ENCODE assay signal across 8 cellular contexts in genomic region chr1:172443666-172444453, GRCh38. TPM values are rescaled to one million over a fixed set of nuclear protein-coding genes. Genes with fewer than 3 reads are reported as not detected.
DNase-seq lines count a peak whose midpoint lies in the region; ATAC-seq, FAIRE-seq and TF ChIP-seq lines count a peak whose summit lies in the region.

PIGC (minus strand) TSS chr1:172444069; CDS start chr1:172442622, 1,447 bp downstream.

- H3K9me3 ChIP-seq in right atrium auricular region (no peaks in the 10 kb centered on the region), psoas muscle (no peaks in the 10 kb centered on the region)

- H3K4me3 ChIP-seq in right atrium auricular region (peak within 1 kb of the TSS; percentile 75 to 98), psoas muscle (peak within 1 kb of the TSS; percentile 99)

- H3K36me3 ChIP-seq in right atrium auricular region, result no peaks in the 10 kb centered on the region
- peaks cover 0 to 16% of the 10 kb centered on the region in 2 donors for H3K36me3 ChIP-seq in psoas muscle (ENCODE audit: insufficient read depth in 1 of 2, low read depth in 1 of 2)

- H3K27ac ChIP-seq in right atrium auricular region, result peak within 1 kb of the TSS; percentile 76 to 84
- peak within 1 kb of the TSS; percentile 81 for H3K27ac ChIP-seq in psoas muscle

- ATAC-seq in HG02870 (IDR thresholded peaks at IDR 0.05; ENCODE audit: unreplicated experiment) (peak; percentile 99), psoas muscle (peak; percentile 93 to 99 (median 96))

- peak; percentile 79 for FAIRE-seq in urothelium cell line (lab: Jason Lieb, UNC)

- TF ChIP-seq CTCF in GM13976 (IDR thresholded peaks at IDR 0.05; ENCODE audit: borderline replicate concordance, control extremely low read depth, extremely low read depth, insufficient read depth, missing control alignments) (peak; percentile 98), right atrium auricular region (IDR thresholded peaks at IDR 0.05) (peak; percentile 76 to 94), psoas muscle (IDR thresholded peaks at IDR 0.05) (peak; percentile 81)

- intact Hi-C loops in T-helper 1 cell treated with Interleukin-12 subunit alpha and Interleukin-12 subunit beta and Interleukin-4 antibody, amounts not matched to agents 30 ng/mL and 1 ng/mL, for 36 hours (cut with micrococcal nuclease), result loop anchor here (1.0 to 10.0 kb wide), 17 partner anchors 15 to 1713 kb away; partner anchors contain the start of genes CENPL, DARS2, DNM3 and GAS5
- intact Hi-C loops in psoas muscle (cut with DNase I), result loop anchor here in 1 of 2 donors (10.0 kb wide), 1 partner anchor 659 kb away; the partner anchor contains the start of gene METTL13

- H3K4me1 ChIP-seq in right atrium auricular region (peaks cover 0 to 16% of the 10 kb centered on the region in 2 donors), psoas muscle (peaks cover 19% of the 10 kb centered on the region)

- DNase-seq in GM13976 (ENCODE audit: low spot score) (peak; percentile 93), NCI-H146 treated with DMSO at 0.1 percent for 48 hours (lab: John Stamatoyannopoulos, UW; ENCODE audit: unreplicated experiment) (peak; percentile 71), amniotic epithelial cell (ENCODE audit: low read depth) (peak; percentile 75), right atrium auricular region (ENCODE audit: low spot score) (peak; percentile 92), psoas muscle (peak; percentile 90 to 96), urothelium cell line (ENCODE audit: low spot score) (peak; percentile 95)

- WGBS in psoas muscle, 3 donors, result 5 to 7% (median 6%) methylated on average over 34 to 43 of the region's 43 CpGs

- H3K27me3 ChIP-seq in right atrium auricular region, result no peaks in the 10 kb centered on the region
- H3K27me3 ChIP-seq in psoas muscle (ENCODE audit: insufficient read depth in 3 of 3, low read length in 2 of 3), result no peaks in the 10 kb centered on the region

- in situ Hi-C loops in GM13976 (cut with MboI; ENCODE audit: low sequenced_read_pairs, unreplicated experiment), result no loop called here

RNA-seq across cellular contexts. Expression of gene PIGC, which starts in this region (rescaled TPM):
- 23.5 and 24.7 TPM in 2 replicates for total RNA-seq in T-helper 1 cell treated with Interleukin-12 subunit alpha and Interleukin-12 subunit beta and Interleukin-4 antibody, amounts not matched to agents 30 ng/mL and 1 ng/mL, for 36 hours
- total RNA-seq in right atrium auricular region (10 to 100 TPM; 14.8 to 15.8 TPM), psoas muscle (10 to 100 TPM; 10.8 to 13.8 (median 12.7) TPM)
- polyA plus RNA-seq in psoas muscle, result 10 to 100 TPM; 16.6 to 24.7 (median 22.6) TPM

Comparison
In these comparisons a context has a peak if more than half of its experiments do, and no peak if none do; other contexts are left out.
1. Peak in every context shown above with its lines: DNase-seq, ATAC-seq, H3K4me3 ChIP-seq and H3K27ac ChIP-seq.